24 cellular contexts compared by ENCODE assay signal in genomic region chr3:7112523-7113056, GRCh38.
DNase-seq lines count a peak whose midpoint lies in the region; ATAC-seq and TF ChIP-seq lines count a peak whose summit lies in the region.
"Had no signal": no experiment of that assay in that cellular context is flagged by ENCODE, and none has a peak within 500 bp of the region (broad histone marks: within the 10 kb centered on the region; RNA-seq: fewer than 3 reads in every experiment).

No MANE protein-coding gene starts in this region.

- H3K36me3 ChIP-seq in body of pancreas (replicated peaks in 1 of 2; ENCODE audit: insufficient read depth in 1 of 2, low read depth in 2 of 2), result no peaks in the 10 kb centered on the region
- H3K36me3 ChIP-seq: BE2C had no signal

- 43 to 61% methylated on average over 1 of the region's 1 CpG for WGBS in body of pancreas, 2 donors

- no peak overlapping the region for H3K4me3 ChIP-seq in GM12865 (ENCODE audit: low read depth, low read length)
- H3K4me3 ChIP-seq in body of pancreas, result no peak overlapping the region

- no peaks in the 10 kb centered on the region for H3K27me3 ChIP-seq in body of pancreas
- H3K27me3 ChIP-seq: BE2C had no signal

- no peak overlapping the region for H3K4me3 Mint-ChIP-seq in stimulated activated naive CD8-positive, alpha-beta T cell treated with anti-CD3 and anti-CD28 coated beads, Interleukin-15, amount 100 ng/mL, for 72 hours
- H3K4me3 Mint-ChIP-seq: CD14-positive monocyte; CD8-positive, alpha-beta memory T cell; IgD-negative memory B cell had no signal

- no peaks in the 10 kb centered on the region for H3K27me3 Mint-ChIP-seq in stimulated activated naive CD8-positive, alpha-beta T cell treated with anti-CD3 and anti-CD28 coated beads, Interleukin-15, amount 100 ng/mL, for 72 hours
- H3K27me3 Mint-ChIP-seq: CD8-positive, alpha-beta memory T cell; IgD-negative memory B cell had no signal

- no peaks in the 10 kb centered on the region for H3K9me3 ChIP-seq in body of pancreas
- H3K9me3 ChIP-seq: BE2C had no signal

- H3K4me1 ChIP-seq in body of pancreas, result no peaks in the 10 kb centered on the region
- H3K4me1 ChIP-seq: BE2C had no signal

- no peaks in the 10 kb centered on the region for H3K9me3 Mint-ChIP-seq in stimulated activated naive CD8-positive, alpha-beta T cell treated with anti-CD3 and anti-CD28 coated beads, Interleukin-15, amount 100 ng/mL, for 72 hours

- H3K27ac ChIP-seq in body of pancreas, result peak overlapping the region in 2 of 4 donors; percentile 9 to 20

- ATAC-seq in body of pancreas (peak; percentile 74), GM21786 (IDR thresholded peaks at IDR 0.05; ENCODE audit: unreplicated experiment) (no peak)
- ATAC-seq in stimulated activated naive CD8-positive, alpha-beta T cell treated with anti-CD3 and anti-CD28 coated beads, Interleukin-15, amount 100 ng/mL, for 72 hours, result no peak

- H3K4me1 Mint-ChIP-seq in stimulated activated naive CD8-positive, alpha-beta T cell treated with anti-CD3 and anti-CD28 coated beads, Interleukin-15, amount 100 ng/mL, for 72 hours, result no peaks in the 10 kb centered on the region
- H3K4me1 Mint-ChIP-seq: CD14-positive monocyte; CD8-positive, alpha-beta memory T cell; IgD-negative memory B cell had no signal

- DNase-seq in GM12865 (ENCODE audit: low read depth) (peak; percentile 21), HT-29 (ENCODE audit: low spot score) (peak; percentile 3), body of pancreas (peak in 1 of 4 donors; percentile 33), mucosa of gallbladder (ENCODE audit: low spot score) (peak; percentile 16), GM20000 (ENCODE audit: low spot score) (no peak)
- no peak for DNase-seq in stimulated activated naive CD8-positive, alpha-beta T cell treated with anti-CD3 and anti-CD28 coated beads, Interleukin-15, amount 100 ng/mL, for 72 hours
- no peak for DNase-seq in activated CD8-positive, alpha-beta memory T cell treated with anti-CD3 and anti-CD28 coated beads, Interleukin-2, amount 50 U/mL, for 48 hours
- DNase-seq: 8988T; ACHN; BE2C; CD8-positive, alpha-beta memory T cell; DMS 273 treated with DMSO at 0.1 percent for 48 hours; DND-41; NCI-H1092; NCI-H1417 treated with DMSO at 0.1 percent for 48 hours; NCI-H1694 treated with DMSO at 0.1 percent for 48 hours; NCI-H2081; NCI-H2227 treated with DMSO at 0.1 percent for 48 hours; NCI-H526 treated with DMSO at 0.1 percent for 48 hours; RPMI8226; SHP77 had no signal

- no peak for TF ChIP-seq POLR2A in body of pancreas (IDR thresholded peaks at IDR 0.05)

- TF ChIP-seq CTCF in GM12865 (IDR thresholded peaks at IDR 0.05; ENCODE audit: insufficient read depth, low read depth, low read length, missing control alignments) (no peak), body of pancreas (IDR thresholded peaks at IDR 0.05) (no peak), GM20000 (IDR thresholded peaks at IDR 0.05; ENCODE audit: extremely low read depth, missing control alignments) (no peak)

- H3K27ac Mint-ChIP-seq in stimulated activated naive CD8-positive, alpha-beta T cell treated with anti-CD3 and anti-CD28 coated beads, Interleukin-15, amount 100 ng/mL, for 72 hours, result no peak overlapping the region
- H3K27ac Mint-ChIP-seq: CD14-positive monocyte; CD8-positive, alpha-beta memory T cell; IgD-negative memory B cell had no signal

- intact Hi-C loops in body of pancreas (cut with DNase I), result no loop called here

Comparison
In these comparisons a context has a peak if more than half of its experiments do, and no peak if none do; other contexts are left out.
1. DNase-seq: peak in GM12865 (single experiment), HT-29 (single experiment) and mucosa of gallbladder (single experiment); none in GM20000 (single experiment), stimulated activated naive CD8-positive, alpha-beta T cell treated with anti-CD3 and anti-CD28 coated beads, Interleukin-15, amount 100 ng/mL, for 72 hours (0 of 2) and activated CD8-positive, alpha-beta memory T cell treated with anti-CD3 and anti-CD28 coated beads, Interleukin-2, amount 50 U/mL, for 48 hours (single experiment).